In the genomic region with DNA sequence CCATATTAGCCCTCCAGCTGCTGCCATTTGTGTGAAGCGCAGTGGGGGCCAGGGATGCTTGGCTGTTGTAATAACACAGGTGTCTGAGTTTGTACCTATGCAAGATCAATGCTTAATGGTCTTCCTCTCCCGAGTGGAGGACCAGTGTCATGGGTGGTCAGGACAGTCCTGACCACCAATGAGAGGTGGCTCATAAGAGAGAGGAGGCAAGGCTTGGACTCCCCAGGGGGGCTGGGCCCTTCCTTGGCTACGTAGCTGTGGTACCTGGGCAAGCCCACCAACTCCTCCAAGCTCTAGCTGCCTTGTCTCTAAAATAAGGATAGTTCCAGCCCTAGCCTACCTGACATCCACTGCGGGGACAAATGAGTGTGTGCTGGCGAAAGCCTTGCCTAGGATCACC, we compare ENCODE assay signal across 30 cellular contexts.
"Had no signal": no experiment of that assay in that cellular context is flagged by ENCODE, and none has a peak within 500 bp of the region (broad histone marks: within the 10 kb centered on the region; RNA-seq: fewer than 3 reads in every experiment).

No MANE protein-coding gene starts in this region.

- H3K27ac ChIP-seq: neural progenitor cell, neutrophil, ovary, parathyroid adenoma, psoas muscle, right lobe of liver, sigmoid colon, stomach, thoracic aorta, thyroid gland, tibial nerve, upper lobe of left lung, vagina had no signal

- H3K9me3 Mint-ChIP-seq: naive thymus-derived CD4-positive, alpha-beta T cell; natural killer cell; nephron; neural progenitor cell; stimulated activated naive B cell treated with anti-CD40 and anti-IgM and Interleukin-4, amounts not matched to agents 10 μg/mL and 1 μg/mL and 100 μg/mL, for 72 hours; stimulated activated naive CD8-positive, alpha-beta T cell treated with anti-CD3 and anti-CD28 coated beads, Interleukin-15, Interleukin-2, amounts not matched to agents 100 ng/mL and 50 ng/mL, for 24 hours had no signal

- H2AFZ ChIP-seq: neural progenitor cell, parathyroid adenoma had no signal

- H3K27ac Mint-ChIP-seq: naive thymus-derived CD4-positive, alpha-beta T cell; natural killer cell; nephron; neural progenitor cell; progenitor cell of endocrine pancreas; stimulated activated naive B cell treated with anti-CD40 and anti-IgM and Interleukin-4, amounts not matched to agents 10 μg/mL and 1 μg/mL and 100 μg/mL, for 72 hours; stimulated activated naive CD8-positive, alpha-beta T cell treated with anti-CD3 and anti-CD28 coated beads, Interleukin-15, Interleukin-2, amounts not matched to agents 100 ng/mL and 50 ng/mL, for 24 hours had no signal

- H3K9me3 ChIP-seq: neutrophil, ovary, psoas muscle, right lobe of liver, sigmoid colon, stomach, thoracic aorta, thyroid gland, tibial nerve, upper lobe of left lung, vagina had no signal

- H3K9ac ChIP-seq: neural progenitor cell, parathyroid adenoma had no signal

- DNase-seq: naive thymus-derived CD4-positive, alpha-beta T cell; natural killer cell; nucleus accumbens; ovary; psoas muscle; right cardiac atrium; right lobe of liver; sigmoid colon; small intestine; stimulated activated CD4-positive, alpha-beta T cell treated with anti-CD3 and anti-CD28 coated beads, Interleukin-12 subunit alpha, Interleukin-12 subunit beta, amount 100 ng/mL, for 4 hours; stimulated activated CD4-positive, alpha-beta T cell treated with anti-CD3 and anti-CD28 coated beads, Interleukin-1b, Interleukin-23, amount 100 ng/mL, for 48 hours; stimulated activated CD4-positive, alpha-beta T cell treated with anti-CD3 and anti-CD28 coated beads, Interleukin-4, amount 100 ng/mL, for 1 hour; stimulated activated CD4-positive, alpha-beta T cell treated with anti-CD3 and anti-CD28 coated beads, Interleukin-4, amount 100 ng/mL, for 4 hours; stimulated activated CD8-positive, alpha-beta memory T cell treated with anti-CD3 and anti-CD28 coated beads, Interleukin-4, amount 100 ng/mL, for 48 hours; stimulated activated naive B cell treated with anti-CD40 and anti-IgM and Interleukin-4, amounts not matched to agents 10 μg/mL and 1 μg/mL and 100 μg/mL, for 72 hours; stimulated activated naive CD4-positive, alpha-beta T cell treated with Interleukin-2 at 50 U/mL for 16 hours; stomach; thyroid gland; trophoblast cell; upper lobe of left lung had no signal

- H3K4me1 ChIP-seq: neural progenitor cell, parathyroid adenoma, psoas muscle, right lobe of liver, sigmoid colon, stomach, thyroid gland, tibial nerve, upper lobe of left lung, vagina had no signal

- FAIRE-seq: small intestine, urothelium cell line had no signal

- H3K4me2 ChIP-seq: neural progenitor cell had no signal

- H3K36me3 ChIP-seq: neural progenitor cell, neutrophil, ovary, right lobe of liver, sigmoid colon, stomach, thoracic aorta, thyroid gland, tibial nerve, upper lobe of left lung, vagina had no signal

- ATAC-seq: naive thymus-derived CD4-positive, alpha-beta T cell; natural killer cell; psoas muscle; right cardiac atrium; right lobe of liver; stimulated activated naive B cell treated with anti-CD40 and anti-IgM and Interleukin-4, amounts not matched to agents 10 μg/mL and 1 μg/mL and 100 μg/mL, for 72 hours had no signal

- H3K4me3 Mint-ChIP-seq: naive thymus-derived CD4-positive, alpha-beta T cell; natural killer cell; nephron; neural progenitor cell; stimulated activated naive B cell treated with anti-CD40 and anti-IgM and Interleukin-4, amounts not matched to agents 10 μg/mL and 1 μg/mL and 100 μg/mL, for 72 hours; stimulated activated naive CD8-positive, alpha-beta T cell treated with anti-CD3 and anti-CD28 coated beads, Interleukin-15, Interleukin-2, amounts not matched to agents 100 ng/mL and 50 ng/mL, for 24 hours had no signal

- H3K27me3 ChIP-seq: neural progenitor cell, neutrophil, ovary, right lobe of liver, sigmoid colon, stomach, thyroid gland, tibial nerve, upper lobe of left lung, vagina had no signal

- H3K36me3 Mint-ChIP-seq: naive thymus-derived CD4-positive, alpha-beta T cell; natural killer cell; neural progenitor cell; stimulated activated naive B cell treated with anti-CD40 and anti-IgM and Interleukin-4, amounts not matched to agents 10 μg/mL and 1 μg/mL and 100 μg/mL, for 72 hours had no signal

- H3K4me3 ChIP-seq: neural progenitor cell, ovary, psoas muscle, right lobe of liver, sigmoid colon, stomach, thoracic aorta, thyroid gland, tibial nerve, upper lobe of left lung, vagina had no signal

- H3K4me1 Mint-ChIP-seq: naive thymus-derived CD4-positive, alpha-beta T cell; natural killer cell; stimulated activated naive B cell treated with anti-CD40 and anti-IgM and Interleukin-4, amounts not matched to agents 10 μg/mL and 1 μg/mL and 100 μg/mL, for 72 hours had no signal
